In the genomic region with DNA sequence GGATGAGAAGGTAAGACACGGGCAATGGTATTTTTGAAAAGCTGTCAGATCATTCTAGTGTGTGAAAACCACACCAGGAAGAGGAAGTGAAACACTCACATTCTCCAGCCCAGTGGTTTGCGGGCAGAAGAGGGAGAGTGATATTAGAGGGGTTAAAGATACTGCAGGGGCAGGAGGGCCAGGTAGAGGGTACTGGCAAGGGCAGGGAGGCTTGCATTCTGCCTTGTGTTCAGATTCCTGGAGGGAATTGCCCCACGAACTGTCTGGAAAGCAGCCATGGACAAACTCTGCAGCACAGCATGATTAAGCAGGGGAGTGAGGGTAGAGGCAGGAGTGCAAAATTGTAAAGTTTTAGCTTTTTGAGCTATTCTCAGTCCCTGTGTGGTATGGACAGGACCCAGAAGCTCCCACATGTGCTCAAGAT, we compare ENCODE assay signal across 9 cellular contexts. TPM values are rescaled to one million over a fixed set of nuclear protein-coding genes. Genes with fewer than 3 reads are reported as not detected.
DNase-seq lines count a peak whose midpoint lies in the region; ATAC-seq and TF ChIP-seq lines count a peak whose summit lies in the region.
"Had no signal": no experiment of that assay in that cellular context is flagged by ENCODE, and none has a peak within 500 bp of the region (broad histone marks: within the 10 kb centered on the region; RNA-seq: fewer than 3 reads in every experiment).

No MANE protein-coding gene starts in this region.

- no peaks in the 10 kb centered on the region for H3K27me3 ChIP-seq in HL-60 (ENCODE audit: insufficient read depth, poor library complexity, severe bottlenecking)

- no peak for TF ChIP-seq CTCF in HL-60 (IDR thresholded peaks at IDR 0.05; ENCODE audit: insufficient read depth, low read length)

- no peak overlapping the region for H3K27ac ChIP-seq in HL-60 (replicated peaks)

- no peak overlapping the region for H3K4me3 ChIP-seq in HL-60 (replicated peaks; ENCODE audit: insufficient read depth, low read length)

- DNase-seq in Right ventricle myocardium inferior (ENCODE audit: missing footprints) (no peak), cardiac septum (ENCODE audit: low spot score) (no peak), HL-60 (ENCODE audit: low read depth in 1 of 2, low spot score in 1 of 2) (peak; percentile 35 to 79), left cardiac atrium (no peak), NCI-H2029 treated with DMSO at 0.1 percent for 48 hours (lab: John Stamatoyannopoulos, UW) (no peak), SK-N-DZ (ENCODE audit: low spot score) (no peak)
- peak; percentile 26 to 77 for DNase-seq in activated CD4-positive, alpha-beta T cell treated with anti-CD3 and anti-CD28 coated beads, Interleukin-2, amount 50 U/mL, for 24 hours (ENCODE audit: low read depth in 1 of 2, low spot score in 1 of 2)
- peak; percentile 62 to 63 for DNase-seq in stimulated activated CD8-positive, alpha-beta memory T cell treated with anti-CD3 and anti-CD28 coated beads, Interleukin-7, amount 100 ng/mL, for 1 hour (ENCODE audit: low read depth in 2 of 2)

- ATAC-seq in Right ventricle myocardium inferior, result peak; percentile 33
- ATAC-seq in left cardiac atrium, result peak; percentile 51 to 55

- intact Hi-C loops in Right ventricle myocardium inferior (cut with DNase I), result no loop called here
- intact Hi-C loops in cardiac septum (cut with DNase I), result no loop called here
- intact Hi-C loops in left cardiac atrium (cut with DNase I), result no loop called here

RNA-seq across cellular contexts. Expression of a gene that starts 30.9 kb away (rescaled TPM):
- 0.70 TPM for total RNA-seq in Right ventricle myocardium inferior
- total RNA-seq in cardiac septum, result 0.43 TPM
- total RNA-seq in left cardiac atrium, result 1 to 10 TPM in 1 of 2 donors, under 1 TPM in 1; 0.53 to 1.5 TPM
- polyA plus RNA-seq in SK-N-DZ (2014; cell fraction: cytosol; rRNA removed), result not detected in 2 replicates
- not detected in 2 replicates for polyA plus RNA-seq in SK-N-DZ (2014; cell fraction: nucleus; rRNA removed)

RNA-seq across cellular contexts. Expression of a gene that starts 31.0 kb away (rescaled TPM):
- total RNA-seq in Right ventricle myocardium inferior (not detected), cardiac septum (0.89 TPM), left cardiac atrium (under 1 TPM; 0.12 to 0.92 TPM)
- polyA plus RNA-seq in SK-N-DZ (2014; cell fraction: cytosol; rRNA removed), result not detected in 2 replicates
- polyA plus RNA-seq in SK-N-DZ (2014; cell fraction: nucleus; rRNA removed), result not detected in 2 replicates
- total RNA-seq: astrocyte had no signal

Comparison
In these comparisons a context has a peak if more than half of its experiments do, and no peak if none do; other contexts are left out.
1. DNase-seq: peak in HL-60 (2 of 2), activated CD4-positive, alpha-beta T cell treated with anti-CD3 and anti-CD28 coated beads, Interleukin-2, amount 50 U/mL, for 24 hours (2 of 2) and stimulated activated CD8-positive, alpha-beta memory T cell treated with anti-CD3 and anti-CD28 coated beads, Interleukin-7, amount 100 ng/mL, for 1 hour (2 of 2); none in Right ventricle myocardium inferior (single experiment), cardiac septum (single experiment), left cardiac atrium (single experiment), NCI-H2029 treated with DMSO at 0.1 percent for 48 hours (single experiment) and SK-N-DZ (single experiment).